ENCODE assay signal across 8 cellular contexts in the genomic region with DNA sequence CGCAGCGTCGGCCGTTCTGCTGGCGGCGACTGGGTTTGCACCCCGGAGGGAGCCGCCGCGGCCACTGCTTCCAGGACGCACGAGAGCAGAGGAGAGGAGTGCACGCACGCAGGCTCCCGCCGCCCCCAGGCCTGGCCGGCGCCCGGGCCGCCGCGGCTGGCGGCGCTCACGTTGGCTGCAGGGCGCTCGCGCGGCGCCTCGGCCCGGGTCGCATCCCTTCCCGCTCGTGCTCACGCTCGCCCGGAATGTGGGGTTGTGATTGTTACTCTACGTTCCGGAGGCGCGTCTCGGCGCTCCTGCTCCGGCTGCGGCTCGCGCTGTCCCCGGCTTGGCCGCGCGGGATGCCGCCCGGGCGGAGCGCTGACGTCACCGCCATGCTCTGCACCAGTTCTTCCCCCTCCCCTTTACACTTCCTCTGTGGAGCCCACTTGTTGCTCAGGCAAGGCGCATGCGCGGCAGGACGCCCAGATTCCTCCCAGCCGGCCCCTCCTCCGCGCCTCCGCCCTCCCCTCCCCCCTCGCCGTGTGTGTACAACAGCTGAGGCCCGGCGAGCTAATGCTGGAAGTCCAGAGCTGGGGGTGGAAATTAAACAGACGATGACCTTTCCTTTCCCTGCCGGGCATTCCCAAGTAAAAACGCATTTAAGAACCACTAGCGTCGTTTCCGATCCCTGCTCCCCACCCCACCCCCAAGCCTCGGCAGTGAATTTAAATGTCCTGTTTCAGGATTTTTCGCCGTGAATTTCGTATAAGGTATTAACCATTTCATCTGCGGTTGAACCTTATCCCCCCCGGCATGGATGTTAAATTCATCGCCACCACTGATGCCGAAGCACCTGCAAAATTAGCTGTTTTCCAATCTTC. TPM values are rescaled to one million over a fixed set of nuclear protein-coding genes. Genes with fewer than 3 reads are reported as not detected.
DNase-seq lines count a peak whose midpoint lies in the region; ATAC-seq and TF ChIP-seq lines count a peak whose summit lies in the region.

Gene IRF2BPL (minus strand): TSS at position 325 of the 863 bp plus-strand sequence. CDS start 916 bp downstream, outside the sequence.

- no peaks in the 10 kb centered on the region for H3K9me3 Mint-ChIP-seq in type B pancreatic cell

- TF ChIP-seq CTCF in cardiac muscle cell (IDR thresholded peaks at IDR 0.05; ENCODE audit: low read depth, low read length) (no peak), type B pancreatic cell (conservative IDR thresholded peaks at IDR 0.05) (no peak)

- H3K4me3 ChIP-seq in cardiac muscle cell: peak within 1 kb of the TSS; percentile 85

- H3K27ac ChIP-seq in adipose tissue (ENCODE audit: low read depth, low read length) (peak within 1 kb of the TSS; percentile 100), cardiac muscle cell (peak within 1 kb of the TSS; percentile 96)

- peak within 1 kb of the TSS; percentile 95 for H3K4me3 Mint-ChIP-seq in type B pancreatic cell

- H3K9me3 ChIP-seq in cardiac muscle cell (ENCODE audit: low read depth): no peaks in the 10 kb centered on the region

- H3K4me1 ChIP-seq in cardiac muscle cell (ENCODE audit: low read depth): peaks cover 47% of the 10 kb centered on the region

- ATAC-seq in HG02884 (IDR thresholded peaks at IDR 0.05; ENCODE audit: unreplicated experiment): peak; percentile 70

- TF ChIP-seq POLR2A in GM15510 (IDR thresholded peaks at IDR 0.05; ENCODE audit: borderline replicate concordance, extremely low read depth, insufficient read length): peak; percentile 94

- no peaks in the 10 kb centered on the region for H3K36me3 ChIP-seq in cardiac muscle cell

- peak; percentile 86 for DNase-seq in NCI-H146 treated with DMSO at 0.1 percent for 48 hours (lab: John Stamatoyannopoulos, UW; ENCODE audit: unreplicated experiment)
- peak; percentile 90 to 98 (median 91) for DNase-seq in T-helper 1 cell
- peak; percentile 99 to 100 for DNase-seq in cardiac muscle cell (ENCODE audit: low read depth in 1 of 2, low spot score in 1 of 2)
- DNase-seq in pons (ENCODE audit: low spot score): peak; percentile 96
- peak; percentile 98 for DNase-seq in type B pancreatic cell (ENCODE audit: extremely low spot score, unreplicated experiment)

- peak within 1 kb of the TSS; percentile 99 for H3K27ac Mint-ChIP-seq in type B pancreatic cell

- H3K27me3 Mint-ChIP-seq in type B pancreatic cell: peaks cover 6% of the 10 kb centered on the region

- H3K4me1 Mint-ChIP-seq in type B pancreatic cell (ENCODE audit: unreplicated experiment): peaks cover 43% of the 10 kb centered on the region

- H3K36me3 Mint-ChIP-seq in type B pancreatic cell: peaks cover 15% of the 10 kb centered on the region

- H3K27me3 ChIP-seq in cardiac muscle cell: no peaks in the 10 kb centered on the region

- 0 to 1% (median 0%) methylated on average over 67 to 84 of the region's 84 CpGs for WGBS in adipose tissue, 3 donors

RNA-seq across cellular contexts. Expression of gene IRF2BPL, which starts in this region (rescaled TPM):
- polyA plus RNA-seq in adipose tissue: 10 to 100 TPM; 13.7 to 53.2 (median 27.3) TPM
- 128 and 185 TPM in 2 replicates for total RNA-seq in cardiac muscle cell
- polyA plus RNA-seq in cardiac muscle cell: 43.7 and 88.2 TPM in 2 replicates
- total RNA-seq in type B pancreatic cell (ENCODE audit: low replicate concordance): 59.7 and 116 TPM in 2 replicates

Comparison
In these comparisons a context has a peak if more than half of its experiments do, and no peak if none do; other contexts are left out.
1. Peak in every context shown above with its lines: DNase-seq, ATAC-seq, H3K4me3 ChIP-seq and H3K27ac ChIP-seq.